In the genomic region with DNA sequence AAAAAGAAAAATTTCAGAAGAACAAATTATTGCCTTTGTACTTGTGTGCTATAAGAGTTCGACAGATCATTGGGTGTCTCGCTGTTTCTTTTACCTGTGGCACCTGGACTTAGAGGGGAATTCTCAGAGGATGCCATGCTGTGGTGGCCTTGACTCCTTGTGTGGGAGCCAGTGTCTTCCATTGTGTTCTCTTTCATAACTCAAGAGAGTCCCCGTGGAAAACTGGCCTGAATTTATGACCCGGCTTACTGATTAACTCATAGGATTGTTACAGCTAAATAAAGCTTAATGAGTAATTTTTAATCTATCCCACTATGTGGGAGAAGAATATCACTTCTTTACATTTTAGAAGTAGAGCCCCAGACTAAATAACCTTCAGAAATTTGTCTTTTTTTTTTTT, we compare ENCODE assay signal across 16 cellular contexts.
"Had no signal": no experiment of that assay in that cellular context is flagged by ENCODE, and none has a peak within 500 bp of the region (broad histone marks: within the 10 kb centered on the region; RNA-seq: fewer than 3 reads in every experiment).

No MANE protein-coding gene starts in this region.

- DNase-seq: activated CD4-positive, alpha-beta T cell treated with anti-CD3 and anti-CD28 coated beads for 36 hours; activated CD4-positive, alpha-beta T cell treated with anti-CD3 and anti-CD28 coated beads, Interleukin-2, amount 50 U/mL, for 48 hours; activated gamma-delta T cell treated with Interleukin-2 at 50 U/mL for 16 hours; adrenal gland; dermis blood vessel endothelial cell; effector memory CD4-positive, alpha-beta T cell; left lung; mammary epithelial cell; naive B cell; sigmoid colon; stimulated activated naive CD8-positive, alpha-beta T cell treated with anti-CD3 and anti-CD28 coated beads, Interleukin-15, Interleukin-2, amounts not matched to agents 100 U/mL and 50 U/mL, for 24 hours; T-helper 2 cell had no signal

- H3K27ac Mint-ChIP-seq: activated CD4-positive, alpha-beta T cell treated with anti-CD3 and anti-CD28 coated beads for 36 hours; activated T-helper 1 cell treated with anti-CD3 and anti-CD28 coated beads, Interleukin-12 subunit alpha, Interleukin-12 subunit beta, Interleukin-2, Interleukin-4 antibody, amounts not matched to agents 30 ng/mL and 10 ng/mL and 1 ng/mL, durations not matched to agents 14 hours and 24 hours and 36 hours had no signal

- H3K4me1 ChIP-seq: adrenal gland, left lung, sigmoid colon, tibial nerve had no signal

- H3K4me3 Mint-ChIP-seq: activated CD4-positive, alpha-beta T cell treated with anti-CD3 and anti-CD28 coated beads for 36 hours; activated T-helper 1 cell treated with anti-CD3 and anti-CD28 coated beads, Interleukin-12 subunit alpha, Interleukin-12 subunit beta, Interleukin-2, Interleukin-4 antibody, amounts not matched to agents 30 ng/mL and 10 ng/mL and 1 ng/mL, durations not matched to agents 14 hours and 24 hours and 36 hours had no signal

- H3K9me3 Mint-ChIP-seq: activated naive CD4-positive, alpha-beta T cell treated with anti-CD3 and anti-CD28 coated beads, Interleukin-2, amount 50 U/mL, for 72 hours; activated T-helper 1 cell treated with anti-CD3 and anti-CD28 coated beads, Interleukin-12 subunit alpha, Interleukin-12 subunit beta, Interleukin-2, Interleukin-4 antibody, amounts not matched to agents 30 ng/mL and 10 ng/mL and 1 ng/mL, durations not matched to agents 14 hours and 24 hours and 36 hours; naive B cell had no signal

- H3K27me3 Mint-ChIP-seq: activated CD4-positive, alpha-beta T cell treated with anti-CD3 and anti-CD28 coated beads for 36 hours; naive B cell had no signal

- H3K4me3 ChIP-seq: adrenal gland, left lung, sigmoid colon, tibial nerve had no signal

- H3K9me3 ChIP-seq: adrenal gland, left lung, sigmoid colon, tibial nerve had no signal

- ATAC-seq: activated CD4-positive, alpha-beta T cell treated with anti-CD3 and anti-CD28 coated beads for 36 hours; activated naive CD4-positive, alpha-beta T cell treated with anti-CD3 and anti-CD28 coated beads, Interleukin-2, amount 50 U/mL, for 72 hours; left lung; stimulated activated naive CD8-positive, alpha-beta T cell treated with anti-CD3 and anti-CD28 coated beads, Interleukin-15, Interleukin-2, amounts not matched to agents 100 U/mL and 50 U/mL, for 24 hours had no signal

- H3K27me3 ChIP-seq: adrenal gland, left lung, sigmoid colon, tibial nerve had no signal

- FAIRE-seq: urothelium cell line had no signal

- H3K27ac ChIP-seq: adrenal gland, left lung, sigmoid colon, tibial nerve had no signal

- H3K4me1 Mint-ChIP-seq: naive B cell had no signal
